22 cellular contexts compared by ENCODE assay signal in the genomic region with DNA sequence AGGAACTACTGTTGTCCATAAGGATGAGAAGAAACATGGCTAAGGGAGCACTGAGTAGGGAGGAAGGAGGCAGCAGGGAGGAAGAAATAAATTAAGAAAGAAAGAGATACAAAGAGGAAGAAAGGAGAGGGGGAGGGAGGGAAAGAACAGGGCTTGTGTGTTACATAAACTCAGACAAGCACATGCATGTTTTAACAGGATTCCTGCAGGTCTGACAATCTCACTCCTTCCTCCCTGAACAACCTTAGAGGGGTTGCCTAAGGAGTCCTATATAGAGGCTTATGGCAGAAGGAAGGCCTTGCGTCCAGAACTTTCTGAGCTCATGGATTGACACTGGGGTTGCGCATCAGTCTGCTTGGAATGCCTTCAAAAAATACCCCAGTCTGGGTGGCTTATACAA. TPM values are rescaled to one million over a fixed set of nuclear protein-coding genes. Genes with fewer than 3 reads are reported as not detected.
DNase-seq lines count a peak whose midpoint lies in the region; ATAC-seq, FAIRE-seq and TF ChIP-seq lines count a peak whose summit lies in the region.
"Had no signal": no experiment of that assay in that cellular context is flagged by ENCODE, and none has a peak within 500 bp of the region (broad histone marks: within the 10 kb centered on the region; RNA-seq: fewer than 3 reads in every experiment).

No MANE protein-coding gene starts in this region.

- dilution Hi-C loops in keratinocyte (cut with MboI; ENCODE audit: extremely low pct_ligation_motif_present, low sequenced_read_pairs): no loop called here

- no peaks in the 10 kb centered on the region for H3K79me2 ChIP-seq in Karpas-422 (ENCODE audit: low read length)
- no peaks in the 10 kb centered on the region for H3K79me2 ChIP-seq in keratinocyte (ENCODE audit: control insufficient read depth, insufficient read depth, low read length)

- TF ChIP-seq CTCF in RWPE2 (IDR thresholded peaks at IDR 0.05; ENCODE audit: poor library complexity, severe bottlenecking): no peak
- TF ChIP-seq CTCF in epithelial cell of esophagus (IDR thresholded peaks at IDR 0.05; ENCODE audit: insufficient read depth, low read depth, low read length, missing control alignments): no peak
- no peak for TF ChIP-seq CTCF in keratinocyte (optimal IDR thresholded peaks at IDR 0.05 in 1 of 3, IDR thresholded peaks at IDR 0.05 in 1 of 3, conservative IDR thresholded peaks at IDR 0.05 in 1 of 3; ENCODE audit: extremely low read depth in 1 of 3, insufficient read depth in 2 of 3, low read length in 3 of 3)
- no peak for TF ChIP-seq CTCF in pancreas (IDR thresholded peaks at IDR 0.05)

- no peaks in the 10 kb centered on the region for H3K9me3 ChIP-seq in Karpas-422 (ENCODE audit: low read length)
- no peaks in the 10 kb centered on the region for H3K9me3 ChIP-seq in RWPE2 (ENCODE audit: severe bottlenecking)
- peaks cover 4% of the 10 kb centered on the region for H3K9me3 ChIP-seq in keratinocyte (ENCODE audit: control insufficient read depth, low read depth, low read length)
- no peaks in the 10 kb centered on the region for H3K9me3 ChIP-seq in pancreas
- H3K9me3 ChIP-seq: BLaER1, HAP-1 had no signal

- H4K20me1 ChIP-seq in Karpas-422 (ENCODE audit: insufficient read depth, low read depth, low read length): no peaks in the 10 kb centered on the region
- no peaks in the 10 kb centered on the region for H4K20me1 ChIP-seq in keratinocyte (ENCODE audit: control insufficient read depth, extremely low read depth, insufficient read depth, low read length)
- H4K20me1 ChIP-seq: BLaER1 had no signal

- no peaks in the 10 kb centered on the region for H3K9me2 ChIP-seq in Karpas-422 (replicated peaks; ENCODE audit: insufficient read depth, low read length)

- peak; percentile 24; the same call in 1 of the 3 replicates for ATAC-seq in RWPE2 (ENCODE audit: low read depth)
- no peak for ATAC-seq in pancreas
- no peak for ATAC-seq in GM18861 (IDR thresholded peaks at IDR 0.05; ENCODE audit: unreplicated experiment)
- ATAC-seq: CD8-positive, alpha-beta T cell had no signal

- FAIRE-seq in keratinocyte (lab: Jason Lieb, UNC) (peak; percentile 95), pancreas (lab: Jason Lieb, UNC) (no peak)
- FAIRE-seq: HTR-8/SVneo had no signal

- H3K36me3 ChIP-seq in Karpas-422 (ENCODE audit: insufficient read depth, low read length) (no peaks in the 10 kb centered on the region; the same call in 1 of the 2 replicates), RWPE2 (ENCODE audit: low read depth) (no peaks in the 10 kb centered on the region), keratinocyte (ENCODE audit: control insufficient read depth in 2 of 2, extremely low read depth in 1 of 2, insufficient read depth in 2 of 2, low read length in 2 of 2) (no peaks in the 10 kb centered on the region), pancreas (no peaks in the 10 kb centered on the region)
- H3K36me3 ChIP-seq: BLaER1, HAP-1 had no signal

- peak overlapping the region; percentile 23 for H3K4me3 ChIP-seq in Karpas-422 (ENCODE audit: low read length)
- H3K4me3 ChIP-seq in RWPE2 (ENCODE audit: severe bottlenecking): no peak overlapping the region
- no peak overlapping the region for H3K4me3 ChIP-seq in epithelial cell of esophagus (ENCODE audit: low read length)
- no peak overlapping the region for H3K4me3 ChIP-seq in keratinocyte (ENCODE audit: control insufficient read depth in 2 of 3, extremely low read depth in 1 of 3, insufficient read depth in 2 of 3, low read depth in 1 of 3, low read length in 3 of 3)
- H3K4me3 ChIP-seq in pancreas: no peak overlapping the region
- H3K4me3 ChIP-seq: BLaER1, GM23248, HAP-1 had no signal

- 88 to 100% methylated on average over 2 of the region's 2 CpGs for WGBS in pancreas, 2 donors

- intact Hi-C loops in pancreas (cut with DNase I): no loop called here

- H3K27me3 ChIP-seq in Karpas-422 (ENCODE audit: low read length) (no peaks in the 10 kb centered on the region), RWPE2 (ENCODE audit: insufficient read depth, poor library complexity, severe bottlenecking) (peaks cover 8% of the 10 kb centered on the region), keratinocyte (ENCODE audit: control insufficient read depth, extremely low read depth, insufficient read depth, low read length) (peaks cover 13% of the 10 kb centered on the region), pancreas (no peaks in the 10 kb centered on the region)

- H2AFZ ChIP-seq in Karpas-422 (ENCODE audit: low read length) (no peak overlapping the region), keratinocyte (ENCODE audit: control insufficient read depth, low read length) (no peak overlapping the region)
- H2AFZ ChIP-seq: GM23248 had no signal

- H3K27ac ChIP-seq in Karpas-422 (ENCODE audit: low read length) (peak overlapping the region; percentile 99), RWPE2 (ENCODE audit: poor library complexity, severe bottlenecking) (no peak overlapping the region), keratinocyte (ENCODE audit: control insufficient read depth, insufficient read depth, low read length) (no peak overlapping the region), pancreas (no peak overlapping the region)
- H3K27ac ChIP-seq: BLaER1, GM23248, HL-60 had no signal

- H3K4me1 ChIP-seq in Karpas-422 (ENCODE audit: low read length): peaks cover 95% of the 10 kb centered on the region
- H3K4me1 ChIP-seq in RWPE2 (ENCODE audit: insufficient read depth, poor library complexity, severe bottlenecking): peaks cover 15% of the 10 kb centered on the region
- H3K4me1 ChIP-seq in keratinocyte (ENCODE audit: control insufficient read depth, extremely low read depth, insufficient read depth, low read length): peaks cover 24% of the 10 kb centered on the region
- no peaks in the 10 kb centered on the region for H3K4me1 ChIP-seq in pancreas
- H3K4me1 ChIP-seq: HAP-1 had no signal

- DNase-seq in Karpas-422 (peak; percentile 61), RWPE2 (ENCODE audit: low spot score) (no peak), epithelial cell of esophagus (ENCODE audit: low read depth) (peak; percentile 82), keratinocyte (ENCODE audit: low read depth, low spot score) (peak; percentile 50), CD1c-positive myeloid dendritic cell (ENCODE audit: extremely low spot score) (no peak), pancreas (no peak), NCI-H526 (lab: John Stamatoyannopoulos, UW) (no peak)
- DNase-seq: 8988T; Calu3; CD8-positive, alpha-beta T cell; DMS79 treated with DMSO at 0.1 percent for 48 hours; GF-D8; GM23248; IMR-90 had no signal

- no peaks in the 10 kb centered on the region for H3K9me1 ChIP-seq in keratinocyte (ENCODE audit: control insufficient read depth, extremely low read depth, insufficient read depth, low read length)

- peak overlapping the region; percentile 76 for H3K9ac ChIP-seq in Karpas-422 (ENCODE audit: low read length)
- H3K9ac ChIP-seq in keratinocyte (ENCODE audit: control insufficient read depth, extremely low read depth, insufficient read depth, low read length): no peak overlapping the region
- H3K9ac ChIP-seq: BLaER1, GM23248 had no signal

- H3K4me2 ChIP-seq in Karpas-422 (ENCODE audit: low read depth, low read length, poor library complexity, severe bottlenecking) (peak overlapping the region; percentile 82), keratinocyte (ENCODE audit: control insufficient read depth, extremely low read depth, insufficient read depth, low read depth, low read length) (peak overlapping the region; percentile 4)
- H3K4me2 ChIP-seq: BLaER1 had no signal

RNA-seq across cellular contexts. Expression of a gene that starts 4.2 kb away (rescaled TPM):
- total RNA-seq in Karpas-422 (2014; rRNA removed; shearing (Covaris generic); ENCODE audit: low replicate concordance): 0.29 TPM in 1 of 2 replicates, not detected in the other
- polyA plus RNA-seq in keratinocyte: not detected in 3 replicates
- polyA plus RNA-seq in keratinocyte (2011; ENCODE audit: low read depth): not detected
- not detected in 2 replicates for polyA plus RNA-seq in keratinocyte (2011; cell fraction: cytosol; rRNA removed)
- polyA plus RNA-seq in keratinocyte (2011; cell fraction: nucleus; rRNA removed): not detected in 2 replicates
- polyA plus RNA-seq in keratinocyte (2012; ENCODE audit: low replicate concordance): not detected in 2 replicates
- not detected in 3 replicates for polyA minus RNA-seq in keratinocyte
- polyA minus RNA-seq in keratinocyte (2011; cell fraction: cytosol; rRNA and poly(A)+ RNA removed): not detected
- polyA minus RNA-seq in keratinocyte (2011; cell fraction: nucleus; rRNA and poly(A)+ RNA removed): not detected in 2 replicates
- total RNA-seq in pancreas: 1 to 10 TPM in 3 of 6 donors, under 1 TPM in 3; 0.31 to 1.2 (median 0.75) TPM
- polyA plus RNA-seq in pancreas: 10 to 100 TPM in 1 of 2 donors, 1 to 10 TPM in 1; 1.3 to 10.3 TPM
- total RNA-seq: Calu3; CD8-positive, alpha-beta T cell; GM23248; H4; IMR-90 had no signal
- polyA plus RNA-seq: AG04450, CD14-positive monocyte, GM23248, IMR-90 had no signal

Comparison
In these comparisons a context has a peak if more than half of its experiments do, and no peak if none do; other contexts are left out.
1. DNase-seq: peak in Karpas-422 (single experiment), epithelial cell of esophagus (single experiment) and keratinocyte (single experiment); none in RWPE2 (single experiment), CD1c-positive myeloid dendritic cell (single experiment), pancreas (0 of 6) and NCI-H526 (0 of 2).